Comparison of ENCODE assay signal across 9 cellular contexts in genomic region chr7:45663167-45663921, GRCh38.
A peak's percentile ranks its signal among the peaks of the same experiment; 100 is the strongest.
DNase-seq lines count a peak whose midpoint lies in the region; ATAC-seq and TF ChIP-seq lines count a peak whose summit lies in the region.
"Had no signal": no experiment of that assay in that cellular context is flagged by ENCODE, and none has a peak within 500 bp of the region (broad histone marks: within the 10 kb centered on the region; RNA-seq: fewer than 3 reads in every experiment).

No MANE protein-coding gene starts in this region.

- ATAC-seq in GM23338 (peak; percentile 96), left ventricle myocardium superior (peak; percentile 68), GM19023 (IDR thresholded peaks at IDR 0.05; ENCODE audit: unreplicated experiment) (no peak), GM18867 (IDR thresholded peaks at IDR 0.05; ENCODE audit: unreplicated experiment) (no peak)

- H3K4me3 ChIP-seq in GM23338, result no peak overlapping the region

- H3K4me1 Mint-ChIP-seq in GM23338 (no peaks in the 10 kb centered on the region), type B pancreatic cell (ENCODE audit: unreplicated experiment) (no peaks in the 10 kb centered on the region)
- H3K4me1 Mint-ChIP-seq in activated CD4-positive, alpha-beta T cell treated with anti-CD3 and anti-CD28 coated beads, Interleukin-2, amount 10 ng/mL, durations not matched to agents 7 days and 5 days, result no peaks in the 10 kb centered on the region
- H3K4me1 Mint-ChIP-seq: brain had no signal

- H3F3A ChIP-seq in GM23338 (replicated peaks; ENCODE audit: low read depth), result no peaks in the 10 kb centered on the region

- DNase-seq in AG08395 (ENCODE audit: low spot score), result peak; percentile 48
- DNase-seq in GM23338 (ENCODE audit: low spot score), result peak; percentile 70
- DNase-seq in activated CD4-positive, alpha-beta T cell treated with anti-CD3 and anti-CD28 coated beads, Interleukin-2, amount 10 ng/mL, durations not matched to agents 7 days and 5 days, result peak; percentile 23
- peak; percentile 56 for DNase-seq in left ventricle myocardium superior
- peak; percentile 63 for DNase-seq in type B pancreatic cell (ENCODE audit: extremely low spot score, unreplicated experiment)
- DNase-seq in Ammon's horn (ENCODE audit: low spot score), result no peak

- H3K36me3 ChIP-seq in GM23338 (ENCODE audit: insufficient read depth), result no peaks in the 10 kb centered on the region

- H3K27me3 Mint-ChIP-seq in GM23338 (ENCODE audit: insufficient read depth, low read depth, poor library complexity), result peaks cover 11% of the 10 kb centered on the region
- no peaks in the 10 kb centered on the region for H3K27me3 Mint-ChIP-seq in activated CD4-positive, alpha-beta T cell treated with anti-CD3 and anti-CD28 coated beads, Interleukin-2, amount 10 ng/mL, durations not matched to agents 7 days and 5 days
- H3K27me3 Mint-ChIP-seq in type B pancreatic cell, result no peaks in the 10 kb centered on the region
- H3K27me3 Mint-ChIP-seq: brain had no signal

- TF ChIP-seq CTCF in GM23338 (conservative IDR thresholded peaks at IDR 0.05; ENCODE audit: low read depth in 2 of 2) (peak; percentile 84 to 89), type B pancreatic cell (conservative IDR thresholded peaks at IDR 0.05) (peak; percentile 67)

- no peak overlapping the region for H3K4me3 Mint-ChIP-seq in GM23338
- H3K4me3 Mint-ChIP-seq in activated CD4-positive, alpha-beta T cell treated with anti-CD3 and anti-CD28 coated beads, Interleukin-2, amount 10 ng/mL, durations not matched to agents 7 days and 5 days, result no peak overlapping the region
- H3K4me3 Mint-ChIP-seq in type B pancreatic cell, result no peak overlapping the region
- H3K4me3 Mint-ChIP-seq: brain had no signal

- POLR2A ChIA-PET in activated CD4-positive, alpha-beta T cell treated with anti-CD3 and anti-CD28 coated beads, Interleukin-2, amount 10 ng/mL, durations not matched to agents 7 days and 5 days (lab: Charles Lee), result interaction anchor here (0.6 kb wide), 1 partner anchor 41 kb away, joined by 5 read pairs; no protein-coding TSS in a partner anchor

- CTCF ChIA-PET in activated CD4-positive, alpha-beta T cell treated with anti-CD3 and anti-CD28 coated beads, Interleukin-2, amount 10 ng/mL, durations not matched to agents 7 days and 5 days (lab: Charles Lee), result interaction anchor here (1.0 to 1.3 kb wide), 3 partner anchors 8 to 194 kb away, joined by 3 to 5 read pairs (median 5); no protein-coding TSS in a partner anchor

- H3K27ac Mint-ChIP-seq in GM23338 (no peak overlapping the region; the same call in 1 of the 2 replicates), type B pancreatic cell (no peak overlapping the region)
- H3K27ac Mint-ChIP-seq in activated CD4-positive, alpha-beta T cell treated with anti-CD3 and anti-CD28 coated beads, Interleukin-2, amount 10 ng/mL, durations not matched to agents 7 days and 5 days, result no peak overlapping the region

- H3K36me3 Mint-ChIP-seq in GM23338 (ENCODE audit: low read depth) (no peaks in the 10 kb centered on the region; the same call in 2 of the 3 replicates), type B pancreatic cell (no peaks in the 10 kb centered on the region)
- H3K36me3 Mint-ChIP-seq in activated CD4-positive, alpha-beta T cell treated with anti-CD3 and anti-CD28 coated beads, Interleukin-2, amount 10 ng/mL, durations not matched to agents 7 days and 5 days (ENCODE audit: low read depth), result no peaks in the 10 kb centered on the region

- H3K4me1 ChIP-seq in GM23338 (ENCODE audit: insufficient read depth), result no peaks in the 10 kb centered on the region

- intact Hi-C loops in left ventricle myocardium superior (cut with micrococcal nuclease), result no loop called here

- no peak overlapping the region for H2AFZ ChIP-seq in GM23338

- H4K20me1 ChIP-seq in GM23338 (replicated peaks; ENCODE audit: insufficient read depth), result no peaks in the 10 kb centered on the region

- no peaks in the 10 kb centered on the region for H3K9me2 ChIP-seq in GM23338 (ENCODE audit: insufficient read depth)

- H3K9me3 Mint-ChIP-seq in GM23338 (peaks cover 2% of the 10 kb centered on the region; the same call in 2 of the 3 replicates), type B pancreatic cell (no peaks in the 10 kb centered on the region)
- H3K9me3 Mint-ChIP-seq in activated CD4-positive, alpha-beta T cell treated with anti-CD3 and anti-CD28 coated beads, Interleukin-2, amount 10 ng/mL, durations not matched to agents 7 days and 5 days, result no peaks in the 10 kb centered on the region

- no peak overlapping the region for H3K27ac ChIP-seq in GM23338 (ENCODE audit: low read depth)

- H3K27me3 ChIP-seq in GM23338 (ENCODE audit: insufficient read depth), result no peaks in the 10 kb centered on the region

- H3K79me2 ChIP-seq in GM23338 (replicated peaks; ENCODE audit: insufficient read depth), result no peaks in the 10 kb centered on the region

- no peak overlapping the region for H3K4me2 ChIP-seq in GM23338

TF ChIP-seq in GM23338, 12 proteins besides CTCF, POLR2A, EP300 and RAD21:
- TF ChIP-seq JUNB (IDR thresholded peaks at IDR 0.05; ENCODE audit: unreplicated experiment) (no peak), CREB1 (CRISPR knock-in tag; IDR thresholded peaks at IDR 0.05; ENCODE audit: low read depth) (no peak), ETS1 (IDR thresholded peaks at IDR 0.05) (no peak), NANOG (IDR thresholded peaks at IDR 0.05; ENCODE audit: borderline replicate concordance) (no peak)

Comparison
In these comparisons a context has a peak if more than half of its experiments do, and no peak if none do; other contexts are left out.
1. ATAC-seq: peak in GM23338 (single experiment) and left ventricle myocardium superior (single experiment); none in GM19023 (single experiment) and GM18867 (single experiment).